8 cellular contexts compared by ENCODE assay signal in the genomic region with DNA sequence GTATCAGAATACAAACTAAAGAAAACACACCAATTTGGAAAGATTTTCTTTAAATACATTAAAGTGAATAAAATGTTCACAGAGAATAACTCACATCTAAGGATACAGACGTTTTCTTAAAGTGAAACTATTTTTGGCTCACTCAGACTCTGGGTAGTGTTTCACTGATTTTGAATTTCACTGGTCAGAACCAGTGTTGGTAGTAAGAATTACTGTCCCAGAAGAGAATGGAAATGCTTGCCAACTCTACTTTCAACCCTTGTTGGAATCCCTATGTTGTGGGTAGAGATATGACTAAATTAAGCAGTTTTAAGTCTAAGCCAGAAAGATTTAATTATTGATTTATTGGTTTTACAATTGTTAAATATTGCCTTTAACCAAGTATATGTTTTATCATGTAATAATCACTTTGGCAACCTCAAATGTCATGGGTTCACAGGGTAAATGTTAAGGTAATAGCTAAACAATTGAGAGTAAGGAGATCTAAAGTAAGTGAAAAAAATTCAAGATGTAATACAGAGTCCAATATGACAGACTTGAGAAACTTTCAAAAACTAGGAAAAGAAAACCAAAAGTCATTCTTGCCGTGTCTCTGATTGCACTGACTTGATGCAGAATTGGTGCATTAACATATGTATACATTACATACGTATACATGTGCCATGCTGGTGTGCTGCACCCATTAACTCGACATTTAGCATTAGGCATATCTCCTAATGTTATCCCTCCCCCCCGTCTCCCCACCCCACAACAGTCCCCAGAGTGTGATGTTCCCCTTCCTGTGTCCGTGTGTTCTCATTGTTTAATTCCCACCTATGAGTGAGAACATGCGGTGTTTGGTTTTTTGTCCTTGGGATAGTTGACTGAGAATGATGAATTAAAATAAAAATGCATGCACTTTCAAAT.
A peak's percentile ranks its signal among the peaks of the same experiment; 100 is the strongest.
DNase-seq lines count a peak whose midpoint lies in the region; ATAC-seq, FAIRE-seq and TF ChIP-seq lines count a peak whose summit lies in the region.
"Not testable (repeated sequence)": the region's sequence is repeated elsewhere in the genome, so short reads cannot be mapped to it uniquely, and the experiment has no call there.

No MANE protein-coding gene starts in this region.

- POLR2A ChIA-PET in Panc1 (lab: Charles Lee): not testable (repeated sequence)

- intact Hi-C loops in Calu3 (cut with micrococcal nuclease; ENCODE audit: unreplicated experiment); Panc1 (cut with micrococcal nuclease; ENCODE audit: unreplicated experiment); posterior vena cava (cut with DNase I): not testable (repeated sequence)

- peak overlapping the region; percentile 1 for H3K27ac Mint-ChIP-seq in Calu3 (ENCODE audit: unreplicated experiment)

- H3K79me2 ChIP-seq in Karpas-422 (ENCODE audit: low read length): not testable (repeated sequence)

- H3K9ac ChIP-seq in Karpas-422 (ENCODE audit: low read length): not testable (repeated sequence)

- not testable (repeated sequence) for H3K4me2 ChIP-seq in Karpas-422 (ENCODE audit: low read depth, low read length, poor library complexity, severe bottlenecking)

- not testable (repeated sequence) for H3K36me3 ChIP-seq in Karpas-422 (ENCODE audit: insufficient read depth, low read length); Panc1 (ENCODE audit: control insufficient read depth, insufficient read depth, low read length); bronchial epithelial cell (ENCODE audit: control insufficient read depth, insufficient read depth, low read length); right atrium auricular region

- BruUV-seq in Calu3 (replicated peaks; lab: Mats Ljungman, UMichigan); Panc1 (replicated peaks; lab: Mats Ljungman, UMichigan): not testable (repeated sequence)

- H3K36me3 Mint-ChIP-seq in Calu3 (ENCODE audit: insufficient read depth, unreplicated experiment): peaks cover 89% of the 10 kb centered on the region

- H3K4me3 Mint-ChIP-seq in Calu3 (ENCODE audit: low read depth, unreplicated experiment): not testable (repeated sequence)

- not testable (repeated sequence) for ATAC-seq in Panc1

- not testable (repeated sequence) for FAIRE-seq in bronchial epithelial cell (lab: Jason Lieb, UNC)

- H3K9me3 Mint-ChIP-seq in Calu3 (ENCODE audit: low read depth, unreplicated experiment): not testable (repeated sequence)

- H3K27me3 Mint-ChIP-seq in Calu3 (ENCODE audit: unreplicated experiment): peaks cover 56% of the 10 kb centered on the region

- H3K9me3 ChIP-seq in Karpas-422 (ENCODE audit: low read length): peaks cover 43% of the 10 kb centered on the region
- not testable (repeated sequence) for H3K9me3 ChIP-seq in Panc1 (ENCODE audit: control insufficient read depth, insufficient read depth, low read depth, low read length); right atrium auricular region

- CTCF ChIA-PET in Calu3 (lab: Charles Lee); Panc1 (lab: Charles Lee): not testable (repeated sequence)

- not testable (repeated sequence) for H3K4me1 Mint-ChIP-seq in Calu3 (ENCODE audit: low read depth, unreplicated experiment)

- H3K4me3 ChIP-seq in Karpas-422 (ENCODE audit: low read length); Panc1 (ENCODE audit: low read depth in 2 of 2, low read length in 2 of 2); bronchial epithelial cell (ENCODE audit: low read depth, low read length); right atrium auricular region: not testable (repeated sequence)

- not testable (repeated sequence) for H3K4me1 ChIP-seq in Karpas-422 (ENCODE audit: low read length); Panc1 (ENCODE audit: control insufficient read depth, insufficient read depth, low read length); right atrium auricular region

- not testable (repeated sequence) for H4K20me1 ChIP-seq in Karpas-422 (ENCODE audit: insufficient read depth, low read depth, low read length)

- H3K27ac ChIP-seq in Karpas-422 (ENCODE audit: low read length); Panc1 (ENCODE audit: low read length); right atrium auricular region: not testable (repeated sequence)

- not testable (repeated sequence) for DNase-seq in Calu3
- DNase-seq in Karpas-422: peak; percentile 41
- peak; percentile 20 for DNase-seq in NAMALWA (ENCODE audit: low spot score)
- peak; percentile 28 for DNase-seq in Panc1 (ENCODE audit: low read depth, low spot score)
- peak; percentile 90 for DNase-seq in SW480 (ENCODE audit: low spot score)
- DNase-seq in bronchial epithelial cell (ENCODE audit: low read depth): peak; percentile 35
- peak; percentile 50 for DNase-seq in right atrium auricular region (ENCODE audit: low spot score)
- DNase-seq in posterior vena cava (ENCODE audit: low spot score): peak; percentile 58

- not testable (repeated sequence) for H3K9me2 ChIP-seq in Karpas-422 (replicated peaks; ENCODE audit: insufficient read depth, low read length)

- H3K27me3 ChIP-seq in Karpas-422 (ENCODE audit: low read length); Panc1 (ENCODE audit: control insufficient read depth, insufficient read depth, low read length); bronchial epithelial cell (ENCODE audit: control insufficient read depth, insufficient read depth, low read length); right atrium auricular region: not testable (repeated sequence)

- TF ChIP-seq CTCF in Calu3 (IDR thresholded peaks at IDR 0.05; ENCODE audit: unreplicated experiment); Panc1 (IDR thresholded peaks at IDR 0.05); bronchial epithelial cell (IDR thresholded peaks at IDR 0.05; ENCODE audit: insufficient read depth, low read length, severe bottlenecking); right atrium auricular region (IDR thresholded peaks at IDR 0.05): not testable (repeated sequence)

- not testable (repeated sequence) for H2AFZ ChIP-seq in Karpas-422 (ENCODE audit: low read length)

- in situ Hi-C loops in Panc1 (cut with HindIII; ENCODE audit: low pct_unique_long_range_greater_than_20kb, low sequenced_read_pairs): not testable (repeated sequence)
